Comparison of ENCODE assay signal across 10 cellular contexts in genomic region chr6:68196645-68197044, GRCh38.
DNase-seq lines count a peak whose midpoint lies in the region; ATAC-seq and TF ChIP-seq lines count a peak whose summit lies in the region.
"Had no signal": no experiment of that assay in that cellular context is flagged by ENCODE, and none has a peak within 500 bp of the region (broad histone marks: within the 10 kb centered on the region; RNA-seq: fewer than 3 reads in every experiment).

No MANE protein-coding gene starts in this region.

- H3K36me3 Mint-ChIP-seq in activated naive CD8-positive, alpha-beta T cell treated with anti-CD3 and anti-CD28 coated beads for 36 hours = no peaks in the 10 kb centered on the region
- H3K36me3 Mint-ChIP-seq: activated naive CD8-positive, alpha-beta T cell treated with anti-CD3 and anti-CD28 coated beads, Interleukin-2, amount 10 ng/mL, durations not matched to agents 7 days and 5 days had no signal

- intact Hi-C loops in Panc1 (cut with micrococcal nuclease; ENCODE audit: unreplicated experiment) = no loop called here

- CTCF ChIA-PET in Panc1 (lab: Charles Lee) = interaction anchor here (0.6 to 0.7 kb wide), 2 partner anchors 43 to 49 kb away, joined by 4 to 7 read pairs; no protein-coding TSS in a partner anchor

- no peaks in the 10 kb centered on the region for H3K36me3 ChIP-seq in Panc1 (ENCODE audit: control insufficient read depth, insufficient read depth, low read length)

- ATAC-seq in HG03025 (IDR thresholded peaks at IDR 0.05; ENCODE audit: low FRiP score, unreplicated experiment) = peak; percentile 61
- ATAC-seq in Panc1 = no peak
- ATAC-seq in HG02938 (IDR thresholded peaks at IDR 0.05; ENCODE audit: unreplicated experiment) = no peak

- no peak for DNase-seq in GM13977 (ENCODE audit: low spot score)
- no peak for DNase-seq in Panc1 (ENCODE audit: low read depth, low spot score)
- DNase-seq in iPS DF 4.7 (ENCODE audit: extremely low read depth, low spot score) = peak; percentile 25
- DNase-seq in kidney tubule cell (ENCODE audit: low spot score) = no peak
- no peak for DNase-seq in amniotic stem cell (lab: John Stamatoyannopoulos, UW)
- DNase-seq in activated naive CD8-positive, alpha-beta T cell treated with anti-CD3 and anti-CD28 coated beads for 36 hours = no peak
- DNase-seq: activated naive CD8-positive, alpha-beta T cell treated with anti-CD3 and anti-CD28 coated beads, Interleukin-2, amount 10 ng/mL, durations not matched to agents 7 days and 5 days; hypothalamus had no signal

- no TSS peak for BruUV-seq in Panc1 (replicated peaks; lab: Mats Ljungman, UMichigan)

- H3K27me3 Mint-ChIP-seq in activated naive CD8-positive, alpha-beta T cell treated with anti-CD3 and anti-CD28 coated beads for 36 hours = no peaks in the 10 kb centered on the region
- H3K27me3 Mint-ChIP-seq: activated naive CD8-positive, alpha-beta T cell treated with anti-CD3 and anti-CD28 coated beads, Interleukin-2, amount 10 ng/mL, durations not matched to agents 7 days and 5 days had no signal

- no peaks in the 10 kb centered on the region for H3K27me3 ChIP-seq in Panc1 (ENCODE audit: control insufficient read depth, insufficient read depth, low read length)

- H3K27ac Mint-ChIP-seq in activated naive CD8-positive, alpha-beta T cell treated with anti-CD3 and anti-CD28 coated beads for 36 hours = no peak overlapping the region
- H3K27ac Mint-ChIP-seq: activated naive CD8-positive, alpha-beta T cell treated with anti-CD3 and anti-CD28 coated beads, Interleukin-2, amount 10 ng/mL, durations not matched to agents 7 days and 5 days had no signal

- no peaks in the 10 kb centered on the region for H3K9me3 ChIP-seq in Panc1 (ENCODE audit: control insufficient read depth, insufficient read depth, low read depth, low read length)

- POLR2A ChIA-PET in Panc1 (lab: Charles Lee) = no interaction called here

- TF ChIP-seq CTCF in GM13977 (IDR thresholded peaks at IDR 0.05; ENCODE audit: extremely low read depth, insufficient read depth, missing control alignments) (peak; percentile 53), Panc1 (IDR thresholded peaks at IDR 0.05) (peak; percentile 52)

- H3K4me1 ChIP-seq in Panc1 (ENCODE audit: control insufficient read depth, insufficient read depth, low read length) = no peaks in the 10 kb centered on the region

- in situ Hi-C loops in GM13977 (cut with MboI; ENCODE audit: low pct_unique_long_range_greater_than_20kb, low sequenced_read_pairs, unreplicated experiment) = no loop called here
- in situ Hi-C loops in Panc1 (cut with HindIII; ENCODE audit: low pct_unique_long_range_greater_than_20kb, low sequenced_read_pairs) = no loop called here

- H3K4me3 Mint-ChIP-seq in activated naive CD8-positive, alpha-beta T cell treated with anti-CD3 and anti-CD28 coated beads for 36 hours = no peak overlapping the region
- H3K4me3 Mint-ChIP-seq: activated naive CD8-positive, alpha-beta T cell treated with anti-CD3 and anti-CD28 coated beads, Interleukin-2, amount 10 ng/mL, durations not matched to agents 7 days and 5 days had no signal

- H3K4me3 ChIP-seq in Panc1 (ENCODE audit: low read depth in 2 of 2, low read length in 2 of 2) = no peak overlapping the region

- no peak overlapping the region for H3K27ac ChIP-seq in Panc1 (ENCODE audit: low read length)

- no peaks in the 10 kb centered on the region for H3K4me1 Mint-ChIP-seq in activated naive CD8-positive, alpha-beta T cell treated with anti-CD3 and anti-CD28 coated beads for 36 hours
- H3K4me1 Mint-ChIP-seq: activated naive CD8-positive, alpha-beta T cell treated with anti-CD3 and anti-CD28 coated beads, Interleukin-2, amount 10 ng/mL, durations not matched to agents 7 days and 5 days had no signal

- H3K9me3 Mint-ChIP-seq in activated naive CD8-positive, alpha-beta T cell treated with anti-CD3 and anti-CD28 coated beads for 36 hours = peaks cover 4% of the 10 kb centered on the region
